ENCODE assay signal across 24 cellular contexts in genomic region chr3:197167546-197167945, GRCh38.
"Had no signal": no experiment of that assay in that cellular context is flagged by ENCODE, and none has a peak within 500 bp of the region (broad histone marks: within the 10 kb centered on the region; RNA-seq: fewer than 3 reads in every experiment).

No MANE protein-coding gene starts in this region.

- H3K9me3 Mint-ChIP-seq: dendritic cell treated with granulocyte-macrophage colony-stimulating factor and Interleukin-4, amounts not matched to agents 40 ng/mL and 50 ng/mL, for 4 days; natural killer cell; neural crest cell; stimulated activated naive CD8-positive, alpha-beta T cell treated with anti-CD3 and anti-CD28 coated beads, Interleukin-15, Interleukin-2, amounts not matched to agents 100 ng/mL and 50 ng/mL, for 24 hours had no signal

- H3K4me3 Mint-ChIP-seq: dendritic cell treated with granulocyte-macrophage colony-stimulating factor and Interleukin-4, amounts not matched to agents 40 ng/mL and 50 ng/mL, for 4 days; memory B cell; natural killer cell; neural crest cell; stimulated activated memory B cell treated with anti-CD40 and anti-IgM and Interleukin-4, amounts not matched to agents 10 μg/mL and 1 μg/mL and 100 μg/mL, for 72 hours; stimulated activated naive CD8-positive, alpha-beta T cell treated with anti-CD3 and anti-CD28 coated beads, Interleukin-15, Interleukin-2, amounts not matched to agents 100 ng/mL and 50 ng/mL, for 24 hours had no signal

- H3K4me1 ChIP-seq: colonic mucosa, lower lobe of right lung, prostate gland, right atrium auricular region, spleen, transverse colon, upper lobe of right lung had no signal

- ATAC-seq: left ventricle myocardium superior; lower lobe of right lung; natural killer cell; stimulated activated memory B cell treated with anti-CD40 and anti-IgM and Interleukin-4, amounts not matched to agents 10 μg/mL and 1 μg/mL and 100 μg/mL, for 72 hours; upper lobe of right lung had no signal

- DNase-seq: colonic mucosa; effector CD8-positive, alpha-beta T cell; foreskin melanocyte; head of caudate nucleus; left ventricle myocardium superior; lower lobe of right lung; natural killer cell; sigmoid colon; spleen; stimulated activated CD4-positive, alpha-beta T cell treated with anti-CD3 and anti-CD28 coated beads, Interleukin-4, amount 100 ng/mL, for 4 hours; transverse colon; upper lobe of right lung had no signal

- H3K27me3 Mint-ChIP-seq: dendritic cell treated with granulocyte-macrophage colony-stimulating factor and Interleukin-4, amounts not matched to agents 40 ng/mL and 50 ng/mL, for 4 days; memory B cell; stimulated activated memory B cell treated with anti-CD40 and anti-IgM and Interleukin-4, amounts not matched to agents 10 μg/mL and 1 μg/mL and 100 μg/mL, for 72 hours; stimulated activated naive CD8-positive, alpha-beta T cell treated with anti-CD3 and anti-CD28 coated beads, Interleukin-15, Interleukin-2, amounts not matched to agents 100 ng/mL and 50 ng/mL, for 24 hours had no signal

- H3K27me3 ChIP-seq: colonic mucosa, esophagus muscularis mucosa, neutrophil, right atrium auricular region, sigmoid colon, spleen, suprapubic skin, transverse colon, upper lobe of right lung, vagina had no signal

- H3K9ac ChIP-seq: parathyroid adenoma had no signal

- H2AFZ ChIP-seq: parathyroid adenoma had no signal

- H3K27ac Mint-ChIP-seq: dendritic cell treated with granulocyte-macrophage colony-stimulating factor and Interleukin-4, amounts not matched to agents 40 ng/mL and 50 ng/mL, for 4 days; memory B cell; natural killer cell; stimulated activated memory B cell treated with anti-CD40 and anti-IgM and Interleukin-4, amounts not matched to agents 10 μg/mL and 1 μg/mL and 100 μg/mL, for 72 hours; stimulated activated naive CD8-positive, alpha-beta T cell treated with anti-CD3 and anti-CD28 coated beads, Interleukin-15, Interleukin-2, amounts not matched to agents 100 ng/mL and 50 ng/mL, for 24 hours had no signal

- H3K4me3 ChIP-seq: colonic mucosa, esophagus muscularis mucosa, lower lobe of right lung, prostate gland, right atrium auricular region, sigmoid colon, spleen, suprapubic skin, transverse colon, upper lobe of right lung, vagina had no signal

- H3K36me3 ChIP-seq: colonic mucosa, esophagus muscularis mucosa, lower lobe of right lung, neutrophil, prostate gland, right atrium auricular region, sigmoid colon, suprapubic skin, transverse colon, upper lobe of right lung, vagina had no signal

- H3K27ac ChIP-seq: colonic mucosa, esophagus muscularis mucosa, lower lobe of right lung, neutrophil, prostate gland, right atrium auricular region, sigmoid colon, spleen, suprapubic skin, transverse colon, upper lobe of right lung, vagina had no signal

- H3K9me3 ChIP-seq: colonic mucosa, esophagus muscularis mucosa, lower lobe of right lung, neutrophil, prostate gland, right atrium auricular region, sigmoid colon, spleen, suprapubic skin, transverse colon, upper lobe of right lung, vagina had no signal
